ENCODE assay signal across 1 cellular context in genomic region chr2:120317180-120317533, GRCh38.
TF ChIP-seq lines count a peak whose summit lies in the region.

No MANE protein-coding gene starts in this region.

TF ChIP-seq in HepG2, 621 proteins besides CTCF, POLR2A, EP300 and RAD21:
- TF ChIP-seq ZBTB40 (IDR thresholded peaks at IDR 0.05) (peak; percentile 70), ZBTB40 (CRISPR knock-in tag; IDR thresholded peaks at IDR 0.05) (peak; percentile 98), SP140L (CRISPR knock-in tag; IDR thresholded peaks at IDR 0.05; ENCODE audit: borderline replicate concordance) (no peak)
